ENCODE assay signal across 19 cellular contexts in the genomic region with DNA sequence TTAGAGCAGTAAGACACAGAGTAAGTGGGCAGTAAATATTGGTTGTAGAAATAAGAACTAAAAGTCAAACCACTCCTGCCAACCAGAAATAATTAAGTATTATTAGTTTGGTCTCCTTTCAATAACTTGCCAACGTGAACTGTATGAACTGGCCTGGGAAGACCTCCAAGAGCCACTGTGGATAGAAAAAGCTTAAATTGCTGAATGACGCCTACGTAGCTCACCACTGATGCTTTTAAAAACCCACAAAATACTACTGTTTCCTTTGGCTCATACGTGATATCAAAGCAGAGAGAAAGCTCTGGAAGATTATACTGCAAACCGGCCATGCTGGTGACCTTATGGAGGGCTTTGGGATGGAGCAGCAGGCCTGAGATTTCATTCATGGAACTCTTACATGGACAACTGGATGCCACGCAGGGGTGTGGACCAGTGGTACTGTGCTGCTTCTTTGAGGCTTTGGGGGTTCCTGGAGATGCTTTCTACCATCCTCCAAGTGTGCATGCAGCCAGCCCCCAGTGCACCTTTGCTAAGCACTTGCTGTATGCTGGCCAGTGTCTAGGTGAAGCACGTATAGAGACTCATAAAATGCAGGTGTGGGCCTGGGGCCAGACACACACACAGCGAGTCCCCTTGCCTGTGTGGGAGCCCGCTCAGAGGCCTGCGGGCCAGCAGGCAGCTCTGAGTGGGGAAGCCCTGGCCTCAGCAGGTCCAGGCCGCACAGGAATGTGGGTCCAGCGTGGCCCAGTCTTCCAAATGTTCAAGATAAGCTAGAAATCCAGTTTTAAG.
A peak's percentile ranks its signal among the peaks of the same experiment; 100 is the strongest.
DNase-seq lines count a peak whose midpoint lies in the region; ATAC-seq and TF ChIP-seq lines count a peak whose summit lies in the region.
"Had no signal": no experiment of that assay in that cellular context is flagged by ENCODE, and none has a peak within 500 bp of the region (broad histone marks: within the 10 kb centered on the region; RNA-seq: fewer than 3 reads in every experiment).

No MANE protein-coding gene starts in this region.

- no peak overlapping the region for H3K23ac ChIP-seq in mesenchymal stem cell (ENCODE audit: low read length in 2 of 2)

- peak overlapping the region; percentile 57 for H2AK5ac ChIP-seq in mesenchymal stem cell (ENCODE audit: low read length, severe bottlenecking)

- peak overlapping the region; percentile 19 for H3K9ac ChIP-seq in mesenchymal stem cell (ENCODE audit: low read length)

- intact Hi-C loops in testis (cut with DNase I; ENCODE audit: low total_unique reads) = no loop called here

- H3K18ac ChIP-seq in mesenchymal stem cell (ENCODE audit: low read depth in 1 of 2, low read length in 2 of 2) = peak overlapping the region; percentile 11 to 52

- H4K91ac ChIP-seq in mesenchymal stem cell (ENCODE audit: low read length) = peak overlapping the region; percentile 83

- H2BK120ac ChIP-seq in mesenchymal stem cell (ENCODE audit: low read depth, low read length) = no peak overlapping the region

- H3K4ac ChIP-seq in mesenchymal stem cell (ENCODE audit: low read depth in 1 of 2, low read length in 2 of 2) = peak overlapping the region; percentile 24 to 80

- peak overlapping the region in 1 of 2 experiments; percentile 58 for H3K14ac ChIP-seq in mesenchymal stem cell (ENCODE audit: low read length in 2 of 2)

- H2BK12ac ChIP-seq in mesenchymal stem cell (ENCODE audit: low read length in 2 of 2) = peak overlapping the region; percentile 29 to 69

- H3K4me1 ChIP-seq in RWPE2 (ENCODE audit: insufficient read depth, poor library complexity, severe bottlenecking) (peaks cover 29% of the 10 kb centered on the region), mesenchymal stem cell (ENCODE audit: control insufficient read depth, insufficient read depth, low read depth, low read length) (peaks cover 42% of the 10 kb centered on the region), testis (peaks cover 52% of the 10 kb centered on the region)

- H3K27me3 ChIP-seq in RWPE2 (ENCODE audit: insufficient read depth, poor library complexity, severe bottlenecking) (no peaks in the 10 kb centered on the region), mesenchymal stem cell (ENCODE audit: control insufficient read depth in 1 of 2, insufficient read depth in 1 of 2, low read length in 2 of 2) (no peaks in the 10 kb centered on the region), testis (no peaks in the 10 kb centered on the region)
- H3K27me3 ChIP-seq: vagina had no signal

- over 99% methylated on average over 12 of the region's 12 CpGs for WGBS in mesenchymal stem cell
- WGBS in testis, 2 donors = 71 to 74% methylated on average over 11 to 12 of the region's 12 CpGs

- peak overlapping the region; percentile 45 for H4K8ac ChIP-seq in mesenchymal stem cell (ENCODE audit: low read length)

- H3K4me3 ChIP-seq in RWPE2 (ENCODE audit: severe bottlenecking) (no peak overlapping the region), mesenchymal stem cell (ENCODE audit: insufficient read depth in 1 of 2, low read depth in 1 of 2, low read length in 2 of 2) (no peak overlapping the region), testis (no peak overlapping the region)
- H3K4me3 ChIP-seq: vagina had no signal

- H3K4me2 ChIP-seq in mesenchymal stem cell (ENCODE audit: low read length, poor library complexity, severe bottlenecking) = no peak overlapping the region

- peak overlapping the region; percentile 53 for H3K27ac ChIP-seq in RWPE2 (ENCODE audit: poor library complexity, severe bottlenecking)
- peak overlapping the region; percentile 30 for H3K27ac ChIP-seq in caudate nucleus (ENCODE audit: low read depth, low read length)
- peak overlapping the region; percentile 36 for H3K27ac ChIP-seq in mesenchymal stem cell (ENCODE audit: low read length, poor library complexity, severe bottlenecking)
- peak overlapping the region; percentile 46 to 74 for H3K27ac ChIP-seq in testis

- H3K9me3 ChIP-seq in RWPE2 (ENCODE audit: severe bottlenecking) (no peaks in the 10 kb centered on the region), mesenchymal stem cell (ENCODE audit: control insufficient read depth, low read length) (no peaks in the 10 kb centered on the region), testis (no peaks in the 10 kb centered on the region)
- H3K9me3 ChIP-seq: vagina had no signal

- H2BK15ac ChIP-seq in mesenchymal stem cell (ENCODE audit: low read depth, poor library complexity, severe bottlenecking) = no peak overlapping the region

- peak overlapping the region; percentile 14 for H2BK5ac ChIP-seq in mesenchymal stem cell (ENCODE audit: low read depth, low read length, poor library complexity, severe bottlenecking)

- no peak for ATAC-seq in RWPE2 (ENCODE audit: low read depth)
- no peak for ATAC-seq in GM21723 (IDR thresholded peaks at IDR 0.05; ENCODE audit: unreplicated experiment)

- peak; percentile 28 for DNase-seq in RWPE2 (ENCODE audit: low spot score)
- DNase-seq in caudate nucleus (lab: John Stamatoyannopoulos, UW) = no peak
- DNase-seq in mesenchymal stem cell = no peak
- no peak for DNase-seq in testis
- no peak for DNase-seq in NCI-H1694 (lab: John Stamatoyannopoulos, UW)
- DNase-seq in kidney glomerular epithelial cell (lab: John Stamatoyannopoulos, UW) = no peak
- DNase-seq: activated CD4-positive, alpha-beta T cell treated with anti-CD3 and anti-CD28 coated beads for 1 hour; activated naive CD4-positive, alpha-beta T cell treated with anti-CD3 and anti-CD28 coated beads, Interleukin-2, amount 50 U/mL, for 16 hours; cerebellar nuclear complex; DMS79; erythroblast; GOT3; hypothalamus; MM.1S; naive B cell; NCI-H82; T-helper 2 cell had no signal

- no peak for TF ChIP-seq POLR2A in testis (IDR thresholded peaks at IDR 0.05)

- H3K79me1 ChIP-seq in mesenchymal stem cell (replicated peaks; ENCODE audit: low read length, poor library complexity, severe bottlenecking) = peaks cover 18% of the 10 kb centered on the region

- H2AFZ ChIP-seq in mesenchymal stem cell (ENCODE audit: low read depth, low read length) = no peak overlapping the region

- H3K36me3 ChIP-seq in RWPE2 (ENCODE audit: low read depth) (no peaks in the 10 kb centered on the region), mesenchymal stem cell (ENCODE audit: control insufficient read depth in 1 of 2, insufficient read depth in 2 of 2, low read depth in 1 of 2, low read length in 2 of 2) (peaks cover 0 to 13% of the 10 kb centered on the region in 2 experiments), testis (ENCODE audit: low read depth, missing control alignments) (no peaks in the 10 kb centered on the region)
- H3K36me3 ChIP-seq: vagina had no signal

- TF ChIP-seq CTCF in RWPE2 (IDR thresholded peaks at IDR 0.05; ENCODE audit: poor library complexity, severe bottlenecking) (no peak), testis (IDR thresholded peaks at IDR 0.05) (no peak)
